ENCODE assay signal across 21 cellular contexts in the genomic region with DNA sequence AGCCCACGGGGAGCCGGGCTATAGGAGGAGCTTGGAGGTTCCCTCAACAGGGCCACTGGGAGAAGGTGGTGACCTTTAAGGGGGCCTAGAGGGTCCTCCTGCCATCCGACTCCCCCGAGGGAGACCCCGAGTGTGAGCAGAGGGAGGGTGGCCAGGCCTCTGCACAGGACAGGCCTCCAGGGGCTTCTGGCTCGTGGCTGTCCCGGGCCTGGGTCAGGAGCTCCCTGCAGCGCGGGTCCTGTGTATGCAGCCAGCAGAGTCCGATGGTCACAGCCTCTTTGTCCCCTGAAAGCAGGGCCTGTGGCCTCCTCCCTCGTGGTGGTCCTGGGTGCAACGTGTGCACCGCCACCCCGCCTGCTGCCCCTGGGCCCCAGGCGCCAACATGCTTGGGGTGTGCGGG. TPM values are rescaled to one million over a fixed set of nuclear protein-coding genes. Genes with fewer than 3 reads are reported as not detected.
A peak's percentile ranks its signal among the peaks of the same experiment; 100 is the strongest.
DNase-seq lines count a peak whose midpoint lies in the region; ATAC-seq, FAIRE-seq and TF ChIP-seq lines count a peak whose summit lies in the region.
"Had no signal": no experiment of that assay in that cellular context is flagged by ENCODE, and none has a peak within 500 bp of the region (broad histone marks: within the 10 kb centered on the region; RNA-seq: fewer than 3 reads in every experiment).

No MANE protein-coding gene starts in this region.

- peak overlapping the region; percentile 90 for H2BK12ac ChIP-seq in neuronal stem cell (ENCODE audit: low read length)

- no peak for TF ChIP-seq POLR2A in prostate gland (IDR thresholded peaks at IDR 0.05)

- intact Hi-C loops in right cardiac atrium (cut with DNase I) (no loop called here), Right ventricle myocardium inferior (cut with DNase I) (no loop called here), prostate gland (cut with DNase I) (no loop called here)

- H3K27me3 Mint-ChIP-seq in activated T-cell treated with anti-CD3 and anti-CD28 coated beads, Interleukin-2, amount 50 U/mL, for 4 hours (ENCODE audit: low read depth), result peaks cover 36% of the 10 kb centered on the region

- H2BK120ac ChIP-seq in neuronal stem cell (ENCODE audit: low read depth, low read length), result no peak overlapping the region

- no peaks in the 10 kb centered on the region for H3K9me3 ChIP-seq in right cardiac atrium (ENCODE audit: control insufficient read depth, low read length)
- H3K9me3 ChIP-seq in neuronal stem cell (replicated peaks in 1 of 2; ENCODE audit: control insufficient read depth in 2 of 2, insufficient read depth in 1 of 2, low read depth in 1 of 2, low read length in 2 of 2), result no peaks in the 10 kb centered on the region
- H3K9me3 ChIP-seq in prostate gland, result no peaks in the 10 kb centered on the region
- H3K9me3 ChIP-seq: BE2C had no signal

- no peaks in the 10 kb centered on the region for H3K4me1 Mint-ChIP-seq in activated T-cell treated with anti-CD3 and anti-CD28 coated beads, Interleukin-2, amount 50 U/mL, for 4 hours (ENCODE audit: low read depth)
- H3K4me1 Mint-ChIP-seq: CD4-positive, CD25-positive, alpha-beta regulatory T cell; CD8-positive, alpha-beta memory T cell had no signal

- no peak overlapping the region for H3K9ac ChIP-seq in neuronal stem cell (ENCODE audit: low read depth, low read length, poor library complexity)

- peak overlapping the region; percentile 75 for H2AK5ac ChIP-seq in neuronal stem cell (ENCODE audit: low read depth, low read length)

- H3K4me2 ChIP-seq in neuronal stem cell (ENCODE audit: insufficient read depth, low read length, poor library complexity, severe bottlenecking), result no peak overlapping the region

- H3K4me1 ChIP-seq in right cardiac atrium (ENCODE audit: control insufficient read depth, insufficient read depth, low read length) (no peaks in the 10 kb centered on the region), neuronal stem cell (ENCODE audit: control insufficient read depth in 2 of 2, insufficient read depth in 1 of 2, low read depth in 1 of 2, low read length in 2 of 2) (peaks cover 0 to 4% of the 10 kb centered on the region in 2 donors), prostate gland (replicated peaks) (no peaks in the 10 kb centered on the region)
- H3K4me1 ChIP-seq: BE2C had no signal

- no peak overlapping the region for H3K4me3 ChIP-seq in right cardiac atrium (ENCODE audit: low read length)
- H3K4me3 ChIP-seq in neuronal stem cell (ENCODE audit: low read length in 2 of 2), result no peak overlapping the region
- H3K4me3 ChIP-seq in prostate gland, result no peak overlapping the region
- H3K4me3 ChIP-seq: GM12878 had no signal

- no peak overlapping the region for H4K91ac ChIP-seq in neuronal stem cell (ENCODE audit: low read depth, low read length, poor library complexity)

- ATAC-seq in right cardiac atrium, result no peak
- no peak for ATAC-seq in Right ventricle myocardium inferior
- no peak for ATAC-seq in activated T-cell treated with anti-CD3 and anti-CD28 coated beads, Interleukin-2, amount 50 U/mL, for 4 hours
- ATAC-seq: GM12878 had no signal

- H4K8ac ChIP-seq in neuronal stem cell (ENCODE audit: low read depth, low read length), result no peak overlapping the region

- peak overlapping the region; percentile 24 for H2BK15ac ChIP-seq in neuronal stem cell (ENCODE audit: low read length)

- H3K36me3 ChIP-seq in neuronal stem cell (replicated peaks in 1 of 2; ENCODE audit: control insufficient read depth in 2 of 2, insufficient read depth in 2 of 2, low read length in 2 of 2), result no peaks in the 10 kb centered on the region
- no peaks in the 10 kb centered on the region for H3K36me3 ChIP-seq in prostate gland
- H3K36me3 ChIP-seq: BE2C had no signal

- peak in 2 of 3 donors; percentile 20 to 25 for DNase-seq in right cardiac atrium
- DNase-seq in Right ventricle myocardium inferior (ENCODE audit: missing footprints), result no peak
- DNase-seq in neuronal stem cell (ENCODE audit: low spot score), result no peak
- DNase-seq in urothelium cell line (ENCODE audit: low spot score), result no peak
- DNase-seq in prostate gland (ENCODE audit: low spot score), result no peak
- DNase-seq in activated T-cell treated with anti-CD3 and anti-CD28 coated beads, Interleukin-2, amount 50 U/mL, for 4 hours, result no peak
- DNase-seq: ACHN; BE2C; C1 segment of cervical spinal cord; CD4-positive, CD25-positive, alpha-beta regulatory T cell; COR-L47; DMS 273 treated with DMSO at 0.1 percent for 48 hours; DMS53; DND-41; EL; GOT3; H9 had no signal

- no peak overlapping the region for H3K4ac ChIP-seq in neuronal stem cell (ENCODE audit: low read length)

- H2AFZ ChIP-seq in neuronal stem cell (ENCODE audit: low read length), result no peak overlapping the region

- FAIRE-seq in urothelium cell line (lab: Jason Lieb, UNC), result peak; percentile 58
- FAIRE-seq: A204.1, GM12878, HTR-8/SVneo had no signal

- no peak overlapping the region for H3K4me3 Mint-ChIP-seq in activated T-cell treated with anti-CD3 and anti-CD28 coated beads, Interleukin-2, amount 50 U/mL, for 4 hours
- H3K4me3 Mint-ChIP-seq: CD4-positive, CD25-positive, alpha-beta regulatory T cell; CD8-positive, alpha-beta memory T cell; H9 had no signal

- peak overlapping the region; percentile 66 for H2BK5ac ChIP-seq in neuronal stem cell (ENCODE audit: low read length)

- H3K9me3 Mint-ChIP-seq in activated T-cell treated with anti-CD3 and anti-CD28 coated beads, Interleukin-2, amount 50 U/mL, for 4 hours, result no peaks in the 10 kb centered on the region
- H3K9me3 Mint-ChIP-seq: CD4-positive, CD25-positive, alpha-beta regulatory T cell; CD8-positive, alpha-beta memory T cell; H9 had no signal

- H3K27ac ChIP-seq in right cardiac atrium (ENCODE audit: low read length), result no peak overlapping the region
- H3K27ac ChIP-seq in neuronal stem cell (replicated peaks; ENCODE audit: low read length), result no peak overlapping the region
- no peak overlapping the region for H3K27ac ChIP-seq in prostate gland

- H3K18ac ChIP-seq in neuronal stem cell (ENCODE audit: low read length), result peak overlapping the region; percentile 71

- no peak overlapping the region for H3K14ac ChIP-seq in neuronal stem cell (ENCODE audit: low read length)

- no peaks in the 10 kb centered on the region for H3K36me3 Mint-ChIP-seq in activated T-cell treated with anti-CD3 and anti-CD28 coated beads, Interleukin-2, amount 50 U/mL, for 4 hours (ENCODE audit: insufficient read depth)
- H3K36me3 Mint-ChIP-seq: CD4-positive, CD25-positive, alpha-beta regulatory T cell; CD8-positive, alpha-beta memory T cell had no signal

- H3K79me1 ChIP-seq in neuronal stem cell (ENCODE audit: low read depth, low read length), result no peaks in the 10 kb centered on the region

- peak overlapping the region; percentile 55 for H3K23ac ChIP-seq in neuronal stem cell (ENCODE audit: low read depth, low read length, poor library complexity)

- 69% methylated on average over 16 of the region's 16 CpGs for WGBS in right cardiac atrium
- WGBS in neuronal stem cell (ENCODE audit: extremely low coverage in 2 of 2, insufficient read length in 2 of 2, insufficient replicate concordance in 1 of 2), 2 donors, result no CpG with 5 or more reads among the region's 16 CpGs
- WGBS in prostate gland, result 54% methylated on average over 12 of the region's 16 CpGs

- no peaks in the 10 kb centered on the region for H3K27me3 ChIP-seq in right cardiac atrium (ENCODE audit: control insufficient read depth, insufficient read depth)
- peaks cover 0 to 84% (median 2%) of the 10 kb centered on the region in 3 experiments for H3K27me3 ChIP-seq in neuronal stem cell (ENCODE audit: control insufficient read depth in 3 of 3, insufficient read depth in 3 of 3, low read depth in 1 of 3, low read length in 3 of 3)
- peaks cover 24% of the 10 kb centered on the region for H3K27me3 ChIP-seq in prostate gland (replicated peaks; ENCODE audit: insufficient read depth)

- TF ChIP-seq CTCF in prostate gland (IDR thresholded peaks at IDR 0.05), result no peak

RNA-seq across cellular contexts. Expression of a gene that starts 26.9 kb away (rescaled TPM):
- not detected for total RNA-seq in right cardiac atrium
- not detected for polyA plus RNA-seq in right cardiac atrium
- not detected for total RNA-seq in Right ventricle myocardium inferior
- polyA plus RNA-seq in neuronal stem cell (2013, experiment 1 of 2), result 0.01 TPM
- 0.01 TPM for polyA plus RNA-seq in neuronal stem cell (2013, experiment 2 of 2)
- not detected for total RNA-seq in prostate gland
- not detected for total RNA-seq in activated T-cell treated with anti-CD3 and anti-CD28 coated beads, Interleukin-2, amount 50 U/mL, for 4 hours
- total RNA-seq: CD4-positive, CD25-positive, alpha-beta regulatory T cell; CD8-positive, alpha-beta memory T cell; GM12878; H9 had no signal
- polyA plus RNA-seq: CD4-positive, CD25-positive, alpha-beta regulatory T cell; CD8-positive, alpha-beta memory T cell; GM12878 had no signal

Comparison
In these comparisons a context has a peak if more than half of its experiments do, and no peak if none do; other contexts are left out.
1. DNase-seq: peak in right cardiac atrium (2 of 3); none in Right ventricle myocardium inferior (single experiment), neuronal stem cell (single experiment), urothelium cell line (single experiment), prostate gland (single experiment) and activated T-cell treated with anti-CD3 and anti-CD28 coated beads, Interleukin-2, amount 50 U/mL, for 4 hours (single experiment).